Comparison of ENCODE assay signal across 11 cellular contexts in genomic region chr13:26760835-26761582, GRCh38. TPM values are rescaled to one million over a fixed set of nuclear protein-coding genes. Genes with fewer than 3 reads are reported as not detected.
DNase-seq lines count a peak whose midpoint lies in the region; ATAC-seq and TF ChIP-seq lines count a peak whose summit lies in the region.
"Had no signal": no experiment of that assay in that cellular context is flagged by ENCODE, and none has a peak within 500 bp of the region (broad histone marks: within the 10 kb centered on the region; RNA-seq: fewer than 3 reads in every experiment).

No MANE protein-coding gene starts in this region.

- H3K27me3 Mint-ChIP-seq in activated CD4-positive, alpha-beta T cell treated with anti-CD3 and anti-CD28 coated beads for 36 hours = peaks cover 56% of the 10 kb centered on the region
- peaks cover 60% of the 10 kb centered on the region for H3K27me3 Mint-ChIP-seq in stimulated activated memory B cell treated with anti-CD40 and anti-IgM and Interleukin-4, amounts not matched to agents 10 μg/mL and 1 μg/mL and 100 μg/mL, for 72 hours
- H3K27me3 Mint-ChIP-seq in HFFc6 (ENCODE audit: insufficient read depth) = peaks cover 61% of the 10 kb centered on the region

- POLR2A ChIA-PET in activated CD4-positive, alpha-beta T cell treated with anti-CD3 and anti-CD28 coated beads for 36 hours (lab: Charles Lee) = no interaction called here

- H3K36me3 ChIP-seq in WERI-Rb-1 (no peaks in the 10 kb centered on the region), iPS DF 6.9 (ENCODE audit: control insufficient read depth, insufficient read depth, low read length) (no peaks in the 10 kb centered on the region)
- H3K36me3 ChIP-seq: Peyer's patch had no signal

- H3K4me3 Mint-ChIP-seq in activated CD4-positive, alpha-beta T cell treated with anti-CD3 and anti-CD28 coated beads for 36 hours = no peak overlapping the region
- H3K4me3 Mint-ChIP-seq in stimulated activated memory B cell treated with anti-CD40 and anti-IgM and Interleukin-4, amounts not matched to agents 10 μg/mL and 1 μg/mL and 100 μg/mL, for 72 hours = no peak overlapping the region
- H3K4me3 Mint-ChIP-seq in HFFc6 = no peak overlapping the region

- H3K27ac ChIP-seq in WERI-Rb-1 = no peak overlapping the region
- H3K27ac ChIP-seq in iPS DF 6.9 (ENCODE audit: low read length) = no peak overlapping the region
- H3K27ac ChIP-seq: Peyer's patch had no signal

- peaks cover 23% of the 10 kb centered on the region for H3K27me3 ChIP-seq in WERI-Rb-1 (ENCODE audit: insufficient read depth, low read depth, severe bottlenecking)
- peaks cover 29% of the 10 kb centered on the region for H3K27me3 ChIP-seq in iPS DF 6.9 (ENCODE audit: control insufficient read depth, insufficient read depth, low read length)
- H3K27me3 ChIP-seq: Peyer's patch had no signal

- intact Hi-C loops in activated CD4-positive, alpha-beta T cell treated with anti-CD3 and anti-CD28 coated beads for 36 hours (cut with DNase I, micrococcal nuclease) = loop anchor here in 1 of 2 experiments (1.0 kb wide), 1 partner anchor 11 kb away; no protein-coding TSS in a partner anchor

- peak overlapping the region; percentile 50 for H3K4me3 ChIP-seq in WERI-Rb-1 (ENCODE audit: low read depth, low read length)
- H3K4me3 ChIP-seq in iPS DF 6.9 (ENCODE audit: low read length) = peak overlapping the region; percentile 44; the same call in 1 of the 2 replicates

- no peak for ATAC-seq in activated CD4-positive, alpha-beta T cell treated with anti-CD3 and anti-CD28 coated beads for 36 hours
- peak; percentile 47 for ATAC-seq in stimulated activated memory B cell treated with anti-CD40 and anti-IgM and Interleukin-4, amounts not matched to agents 10 μg/mL and 1 μg/mL and 100 μg/mL, for 72 hours
- ATAC-seq in GM19351 (IDR thresholded peaks at IDR 0.05; ENCODE audit: unreplicated experiment) (no peak), HG03095 (IDR thresholded peaks at IDR 0.05; ENCODE audit: unreplicated experiment) (no peak)

- CTCF ChIA-PET in activated CD4-positive, alpha-beta T cell treated with anti-CD3 and anti-CD28 coated beads for 36 hours (lab: Charles Lee) = no interaction called here

- H3K4me1 ChIP-seq in iPS DF 6.9 (ENCODE audit: control insufficient read depth, insufficient read depth, low read length) = no peaks in the 10 kb centered on the region; the same call in 1 of the 2 replicates

- whole genome bisulfite sequencing in iPS DF 6.9 (ENCODE audit: insufficient coverage, insufficient read length) = no CpG with 5 or more reads among the region's 41 CpGs

- no peak for TF ChIP-seq CTCF in WERI-Rb-1 (IDR thresholded peaks at IDR 0.05; ENCODE audit: low read depth, low read length)
- no peak for TF ChIP-seq CTCF in HFFc6 (IDR thresholded peaks at IDR 0.05)

- H3K9me3 ChIP-seq in WERI-Rb-1 (ENCODE audit: severe bottlenecking) (no peaks in the 10 kb centered on the region), iPS DF 6.9 (ENCODE audit: control insufficient read depth, insufficient read depth, low read length) (no peaks in the 10 kb centered on the region)
- H3K9me3 ChIP-seq: Peyer's patch had no signal

- H3K27ac Mint-ChIP-seq in activated CD4-positive, alpha-beta T cell treated with anti-CD3 and anti-CD28 coated beads for 36 hours = no peak overlapping the region
- H3K27ac Mint-ChIP-seq in stimulated activated memory B cell treated with anti-CD40 and anti-IgM and Interleukin-4, amounts not matched to agents 10 μg/mL and 1 μg/mL and 100 μg/mL, for 72 hours = no peak overlapping the region
- H3K27ac Mint-ChIP-seq in HFFc6 = no peak overlapping the region

- H3K4me1 Mint-ChIP-seq in activated CD4-positive, alpha-beta T cell treated with anti-CD3 and anti-CD28 coated beads for 36 hours = peaks cover 9% of the 10 kb centered on the region
- H3K4me1 Mint-ChIP-seq in stimulated activated memory B cell treated with anti-CD40 and anti-IgM and Interleukin-4, amounts not matched to agents 10 μg/mL and 1 μg/mL and 100 μg/mL, for 72 hours = peaks cover 15% of the 10 kb centered on the region
- no peaks in the 10 kb centered on the region for H3K4me1 Mint-ChIP-seq in HFFc6 (ENCODE audit: low read depth)

- no peaks in the 10 kb centered on the region for H3K36me3 Mint-ChIP-seq in activated CD4-positive, alpha-beta T cell treated with anti-CD3 and anti-CD28 coated beads for 36 hours (ENCODE audit: low read depth)
- H3K36me3 Mint-ChIP-seq in stimulated activated memory B cell treated with anti-CD40 and anti-IgM and Interleukin-4, amounts not matched to agents 10 μg/mL and 1 μg/mL and 100 μg/mL, for 72 hours = no peaks in the 10 kb centered on the region
- peaks cover 4% of the 10 kb centered on the region; the same call in 1 of the 2 replicates for H3K36me3 Mint-ChIP-seq in HFFc6 (ENCODE audit: low read depth)

- peak; percentile 11 for DNase-seq in activated CD4-positive, alpha-beta T cell treated with anti-CD3 and anti-CD28 coated beads for 36 hours
- no peak for DNase-seq in activated CD4-positive, alpha-beta T cell treated with anti-CD3 and anti-CD28 coated beads, Interleukin-2, amount 50 U/mL, for 4 hours
- DNase-seq in WERI-Rb-1 (no peak), iPS DF 6.9 (ENCODE audit: low read depth, low spot score) (no peak), HFFc6 (no peak)
- DNase-seq: activated CD4-positive, alpha-beta T cell treated with anti-CD3 and anti-CD28 coated beads for 1 hour; Peyer's patch had no signal

- no peaks in the 10 kb centered on the region for H3K9me3 Mint-ChIP-seq in activated CD4-positive, alpha-beta T cell treated with anti-CD3 and anti-CD28 coated beads for 36 hours (ENCODE audit: low read depth)
- H3K9me3 Mint-ChIP-seq in stimulated activated memory B cell treated with anti-CD40 and anti-IgM and Interleukin-4, amounts not matched to agents 10 μg/mL and 1 μg/mL and 100 μg/mL, for 72 hours = no peaks in the 10 kb centered on the region
- no peaks in the 10 kb centered on the region; the same call in 1 of the 2 replicates for H3K9me3 Mint-ChIP-seq in HFFc6

RNA-seq across cellular contexts. Expression of gene GPR12, which starts 0.4 kb away (rescaled TPM):
- not detected for total RNA-seq in activated CD4-positive, alpha-beta T cell treated with anti-CD3 and anti-CD28 coated beads for 36 hours
- total RNA-seq in HFFc6 (2021; fragmentation: NEBNext Ultra II Directional; extraction: Animal tissue kit (Norgen Biotek cat#: 25700)) = not detected
- total RNA-seq: LHCN-M2, Peyer's patch had no signal
